Comparison of ENCODE assay signal across 21 cellular contexts in the genomic region with DNA sequence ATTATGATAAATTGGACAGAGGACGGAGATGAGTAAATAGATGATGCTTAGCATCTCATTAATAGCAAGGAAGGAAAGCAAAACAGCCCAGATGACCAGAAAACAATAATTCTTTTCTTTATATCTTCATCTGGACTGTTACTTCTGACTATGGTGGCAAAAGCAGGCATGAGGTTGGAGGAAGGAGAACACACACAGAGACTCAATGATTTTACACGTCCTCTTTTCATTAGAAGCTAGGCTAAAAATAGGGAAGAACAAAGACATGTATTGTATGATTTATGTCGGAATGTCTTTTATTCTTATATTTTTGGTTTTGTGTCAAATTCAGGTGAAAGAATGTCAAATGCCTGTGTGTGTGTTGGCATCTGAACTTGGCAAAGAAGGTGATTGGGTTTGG.
"Had no signal": no experiment of that assay in that cellular context is flagged by ENCODE, and none has a peak within 500 bp of the region (broad histone marks: within the 10 kb centered on the region; RNA-seq: fewer than 3 reads in every experiment).

No MANE protein-coding gene starts in this region.

- H3K4me3 Mint-ChIP-seq: dendritic cell treated with granulocyte-macrophage colony-stimulating factor and Interleukin-4, amounts not matched to agents 40 ng/mL and 50 ng/mL, for 4 days; effector memory CD8-positive, alpha-beta T cell; endodermal cell had no signal

- H3K4me1 Mint-ChIP-seq: endodermal cell had no signal

- H3K27ac Mint-ChIP-seq: dendritic cell treated with granulocyte-macrophage colony-stimulating factor and Interleukin-4, amounts not matched to agents 40 ng/mL and 50 ng/mL, for 4 days; effector memory CD8-positive, alpha-beta T cell; endodermal cell had no signal

- ATAC-seq: effector memory CD8-positive, alpha-beta T cell; esophagus mucosa; foreskin keratinocyte; gastrocnemius medialis; gastroesophageal sphincter; heart left ventricle; heart right ventricle had no signal

- DNase-seq: colonic mucosa; cortex of kidney; dermis blood vessel endothelial cell; dorsolateral prefrontal cortex; effector CD4-positive, alpha-beta T cell; effector CD8-positive, alpha-beta T cell; effector memory CD4-positive, alpha-beta T cell; effector memory CD8-positive, alpha-beta T cell; endodermal cell; erythroblast; esophagus squamous epithelium; foreskin fibroblast; foreskin keratinocyte; gastrocnemius medialis; glutamatergic neuron; head of caudate nucleus; heart left ventricle; heart right ventricle had no signal

- H3K9me3 Mint-ChIP-seq: dendritic cell treated with granulocyte-macrophage colony-stimulating factor and Interleukin-4, amounts not matched to agents 40 ng/mL and 50 ng/mL, for 4 days; endodermal cell had no signal

- H3K27me3 Mint-ChIP-seq: dendritic cell treated with granulocyte-macrophage colony-stimulating factor and Interleukin-4, amounts not matched to agents 40 ng/mL and 50 ng/mL, for 4 days; effector memory CD8-positive, alpha-beta T cell had no signal
